ENCODE assay signal across 25 cellular contexts in genomic region chr5:11311731-11312130, GRCh38.
"Had no signal": no experiment of that assay in that cellular context is flagged by ENCODE, and none has a peak within 500 bp of the region (broad histone marks: within the 10 kb centered on the region; RNA-seq: fewer than 3 reads in every experiment).

No MANE protein-coding gene starts in this region.

- H3K27ac Mint-ChIP-seq: endodermal cell; nephron; neural progenitor cell; stimulated activated naive B cell treated with anti-CD40 and anti-IgM and Interleukin-4, amounts not matched to agents 10 μg/mL and 1 μg/mL and 100 μg/mL, for 72 hours had no signal

- DNase-seq: cerebellar nuclear complex; dorsolateral prefrontal cortex; effector CD4-positive, alpha-beta T cell; endodermal cell; foreskin fibroblast; gastrocnemius medialis; head of caudate nucleus; left ventricle myocardium superior; lower lobe of right lung; nucleus accumbens; right cardiac atrium; spleen; stimulated activated CD4-positive, alpha-beta T cell treated with anti-CD3 and anti-CD28 coated beads, Interleukin-4, amount 100 ng/mL, for 4 hours; stimulated activated naive B cell treated with anti-CD40 and anti-IgM and Interleukin-4, amounts not matched to agents 10 μg/mL and 1 μg/mL and 100 μg/mL, for 72 hours; substantia nigra; testis; tibial artery; upper lobe of left lung had no signal

- H3K9me3 Mint-ChIP-seq: endodermal cell, nephron had no signal

- H3K4me1 ChIP-seq: gastrocnemius medialis, lower lobe of right lung, neural progenitor cell, prostate gland, spleen, testis, tibial artery, upper lobe of left lung, vagina had no signal

- H3K36me3 ChIP-seq: gastrocnemius medialis, lower lobe of right lung, neural progenitor cell, prostate gland, spleen, tibial artery, upper lobe of left lung, vagina had no signal

- ATAC-seq: esophagus mucosa; gastrocnemius medialis; stimulated activated naive B cell treated with anti-CD40 and anti-IgM and Interleukin-4, amounts not matched to agents 10 μg/mL and 1 μg/mL and 100 μg/mL, for 72 hours had no signal

- H3K27me3 Mint-ChIP-seq: stimulated activated naive B cell treated with anti-CD40 and anti-IgM and Interleukin-4, amounts not matched to agents 10 μg/mL and 1 μg/mL and 100 μg/mL, for 72 hours had no signal

- H3K9me3 ChIP-seq: gastrocnemius medialis, lower lobe of right lung, prostate gland, testis, tibial artery, upper lobe of left lung, vagina had no signal

- H3K4me3 ChIP-seq: dorsolateral prefrontal cortex, gastrocnemius medialis, lower lobe of right lung, neural progenitor cell, prostate gland, skin epidermis, spleen, testis, tibial artery, upper lobe of left lung, vagina had no signal

- H3K4me1 Mint-ChIP-seq: endodermal cell; nephron; stimulated activated naive B cell treated with anti-CD40 and anti-IgM and Interleukin-4, amounts not matched to agents 10 μg/mL and 1 μg/mL and 100 μg/mL, for 72 hours had no signal

- H3K4me3 Mint-ChIP-seq: endodermal cell; nephron; neural progenitor cell; stimulated activated naive B cell treated with anti-CD40 and anti-IgM and Interleukin-4, amounts not matched to agents 10 μg/mL and 1 μg/mL and 100 μg/mL, for 72 hours had no signal

- H3K36me3 Mint-ChIP-seq: stimulated activated naive B cell treated with anti-CD40 and anti-IgM and Interleukin-4, amounts not matched to agents 10 μg/mL and 1 μg/mL and 100 μg/mL, for 72 hours had no signal

- H3K27ac ChIP-seq: dorsolateral prefrontal cortex, epithelial cell of prostate, gastrocnemius medialis, lower lobe of right lung, neural progenitor cell, prostate gland, skin epidermis, spleen, testis, tibial artery, upper lobe of left lung, vagina had no signal
